ENCODE assay signal across 8 cellular contexts in the genomic region with DNA sequence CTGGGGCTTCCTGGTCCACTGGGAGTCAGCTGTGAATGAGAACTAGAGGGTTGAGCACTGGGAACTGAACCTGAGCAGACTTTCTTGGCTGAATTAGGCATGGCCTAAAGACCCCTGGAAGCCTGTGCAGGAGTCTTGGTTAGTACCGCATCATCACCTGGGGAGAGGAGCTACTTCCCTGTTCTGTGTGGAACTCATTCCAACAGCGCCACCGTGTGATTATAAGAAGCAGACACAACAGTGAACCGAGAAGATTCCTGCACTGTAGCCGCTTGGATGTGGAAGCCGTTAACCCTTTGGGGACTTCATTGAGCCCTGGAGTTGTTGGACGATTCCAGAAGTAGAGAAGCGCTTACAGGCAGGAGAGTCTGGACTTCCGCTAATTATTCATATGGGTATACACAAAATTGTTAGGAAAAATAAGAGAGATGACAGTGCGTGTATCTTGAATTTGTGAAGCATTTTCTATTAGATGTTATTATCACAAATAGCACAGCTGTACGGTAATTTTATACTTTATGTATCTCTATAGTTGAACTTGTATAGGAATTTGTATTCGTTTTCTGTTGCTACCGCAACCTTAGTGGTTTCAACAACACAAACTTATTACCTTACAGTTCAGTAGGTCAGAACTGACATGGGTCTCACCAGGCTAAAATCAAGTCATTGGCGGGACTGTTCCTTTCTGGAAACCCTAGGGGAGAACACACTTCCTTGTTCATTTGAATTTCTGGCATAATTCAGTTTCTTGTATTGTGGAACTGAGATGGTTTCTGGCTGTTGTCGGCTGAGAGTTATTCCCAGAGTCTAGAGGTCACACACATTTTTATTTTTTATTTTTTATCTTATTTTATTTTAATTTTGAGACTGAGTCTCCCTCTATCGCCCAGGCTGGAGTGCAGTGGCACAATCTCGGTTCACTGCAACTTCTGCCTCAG.
A peak's percentile ranks its signal among the peaks of the same experiment; 100 is the strongest.
DNase-seq lines count a peak whose midpoint lies in the region; TF ChIP-seq lines count a peak whose summit lies in the region.

No MANE protein-coding gene starts in this region.

- TF ChIP-seq CTCF in GM06990 (IDR thresholded peaks at IDR 0.05; ENCODE audit: insufficient read depth, low read length, poor library complexity, severe bottlenecking) (peak; percentile 67), parathyroid adenoma (IDR thresholded peaks at IDR 0.05) (peak; percentile 70), uterus (IDR thresholded peaks at IDR 0.05) (peak; percentile 57 to 69 (median 64))

- H3K4me2 ChIP-seq in parathyroid adenoma (ENCODE audit: low read length), result no peak overlapping the region

- no peak overlapping the region for H3K9ac ChIP-seq in parathyroid adenoma

- DNase-seq in GM06990 (ENCODE audit: extremely low read depth, insufficient read length) (peak; percentile 45), HAP-1 (ENCODE audit: low spot score in 2 of 2) (peak; percentile 66 to 72), LoVo (ENCODE audit: low spot score) (peak; percentile 87), SIG-M5 (lab: John Stamatoyannopoulos, UW) (peak; percentile 45), globus pallidus (ENCODE audit: low spot score) (peak; percentile 70), uterus (peak; percentile 43 to 56)
- DNase-seq in activated effector memory CD4-positive, alpha-beta T cell treated with anti-CD3 and anti-CD28 coated beads, Interleukin-2, amount 50 U/mL, for 16 hours, result peak; percentile 81

- intact Hi-C loops in uterus (cut with DNase I; ENCODE audit: low total_unique reads), result no loop called here

- H3K4me3 ChIP-seq in GM06990 (replicated peaks; ENCODE audit: low read depth, low read length) (no peak overlapping the region), HAP-1 (no peak overlapping the region), parathyroid adenoma (ENCODE audit: low read depth, low read length) (no peak overlapping the region), uterus (no peak overlapping the region)

- no peak for TF ChIP-seq POLR2A in uterus (IDR thresholded peaks at IDR 0.05)

- no peaks in the 10 kb centered on the region for H3K79me2 ChIP-seq in parathyroid adenoma

- H3K36me3 ChIP-seq in GM06990 (ENCODE audit: control insufficient read depth, insufficient read depth, low read length), result no peaks in the 10 kb centered on the region
- no peaks in the 10 kb centered on the region for H3K36me3 ChIP-seq in HAP-1 (replicated peaks)
- H3K36me3 ChIP-seq in parathyroid adenoma (ENCODE audit: control insufficient read depth, insufficient read depth, low read length), result no peaks in the 10 kb centered on the region
- no peaks in the 10 kb centered on the region for H3K36me3 ChIP-seq in uterus

- H3K27me3 ChIP-seq in GM06990 (replicated peaks; ENCODE audit: control insufficient read depth, insufficient read depth, low read length), result no peaks in the 10 kb centered on the region
- peaks cover 6% of the 10 kb centered on the region for H3K27me3 ChIP-seq in HAP-1 (ENCODE audit: low read depth)
- no peaks in the 10 kb centered on the region for H3K27me3 ChIP-seq in parathyroid adenoma (ENCODE audit: control insufficient read depth, insufficient read depth, low read length)
- no peaks in the 10 kb centered on the region for H3K27me3 ChIP-seq in uterus

- H3K27ac ChIP-seq in parathyroid adenoma (no peak overlapping the region), uterus (no peak overlapping the region)

- H3K4me1 ChIP-seq in HAP-1 (no peaks in the 10 kb centered on the region), parathyroid adenoma (no peaks in the 10 kb centered on the region), uterus (no peaks in the 10 kb centered on the region)

- no peak overlapping the region for H2AFZ ChIP-seq in parathyroid adenoma

- H3K9me3 ChIP-seq in HAP-1 (no peaks in the 10 kb centered on the region), parathyroid adenoma (ENCODE audit: control insufficient read depth, low read length) (no peaks in the 10 kb centered on the region), uterus (no peaks in the 10 kb centered on the region)

- in situ Hi-C loops in HAP-1 (cut with MboI; ENCODE audit: low sequenced_read_pairs), result loop anchor here (25.0 kb wide), 2 partner anchors 356 to 756 kb away; no protein-coding TSS in a partner anchor
